Comparison of ENCODE assay signal across 1 cellular context in the genomic region with DNA sequence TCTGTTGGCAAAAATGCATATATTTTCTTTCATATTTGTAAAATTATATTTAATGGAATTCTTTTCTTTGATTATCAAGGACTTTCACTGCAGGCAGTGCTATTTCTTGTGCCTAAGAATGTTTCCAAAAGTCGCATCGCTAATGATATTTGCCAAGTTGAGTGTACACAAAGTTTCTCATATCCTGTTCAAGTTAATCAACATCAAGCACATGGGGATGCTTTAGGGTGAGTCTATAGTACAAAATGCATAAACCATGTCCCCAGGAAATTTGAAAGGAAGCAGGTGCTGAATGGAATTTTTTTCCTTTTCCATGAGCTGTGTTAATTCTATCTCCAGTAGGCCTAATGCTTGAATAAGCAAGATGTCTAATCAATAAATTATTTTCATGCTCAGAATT.
TF ChIP-seq lines count a peak whose summit lies in the region.

No MANE protein-coding gene starts in this region.

TF ChIP-seq in HepG2, 621 proteins besides CTCF, POLR2A, EP300 and RAD21 (continued from another document and continues in another):
- TF ChIP-seq ZNF646 (CRISPR knock-in tag; IDR thresholded peaks at IDR 0.05) (no peak), KLF6 (CRISPR knock-in tag; IDR thresholded peaks at IDR 0.05) (no peak), ZNF407 (CRISPR knock-in tag; IDR thresholded peaks at IDR 0.05; ENCODE audit: not compliant biosample characterization) (no peak), TSC22D2 (CRISPR knock-in tag; IDR thresholded peaks at IDR 0.05; ENCODE audit: borderline replicate concordance) (no peak), ARID5B (CRISPR knock-in tag; IDR thresholded peaks at IDR 0.05) (peak; percentile 87), HIVEP1 (CRISPR knock-in tag; IDR thresholded peaks at IDR 0.05) (no peak), JUNB (CRISPR knock-in tag; IDR thresholded peaks at IDR 0.05; ENCODE audit: borderline replicate concordance) (no peak), NFIC (IDR thresholded peaks at IDR 0.05; ENCODE audit: low read length) (peak; percentile 68; the same call in 1 of the 2 replicates), ZNF83 (CRISPR knock-in tag; IDR thresholded peaks at IDR 0.05; ENCODE audit: borderline replicate concordance) (no peak), KAT2B (IDR thresholded peaks at IDR 0.05; ENCODE audit: borderline replicate concordance, low read depth, low read length) (no peak), UBTF (CRISPR knock-in tag; IDR thresholded peaks at IDR 0.05) (no peak), NCOA2 (CRISPR knock-in tag; IDR thresholded peaks at IDR 0.05) (peak; percentile 65), KDM6A (CRISPR knock-in tag; IDR thresholded peaks at IDR 0.05; ENCODE audit: low read depth) (no peak), ZNF354B (CRISPR knock-in tag; IDR thresholded peaks at IDR 0.05) (no peak), ZBTB37 (CRISPR knock-in tag; IDR thresholded peaks at IDR 0.05) (no peak), ZIK1 (CRISPR knock-in tag; IDR thresholded peaks at IDR 0.05; ENCODE audit: borderline replicate concordance, low read depth) (no peak), TRIM24 (CRISPR knock-in tag; IDR thresholded peaks at IDR 0.05) (no peak), ZMAT5 (CRISPR knock-in tag; IDR thresholded peaks at IDR 0.05; ENCODE audit: borderline replicate concordance, low read depth) (no peak), RFXANK (CRISPR knock-in tag; IDR thresholded peaks at IDR 0.05) (no peak), ZNF503 (CRISPR knock-in tag; IDR thresholded peaks at IDR 0.05) (0 out of 2 replicates have a peak, but pooled peaks have one; percentile 19), TEAD3 (CRISPR knock-in tag; optimal IDR thresholded peaks at IDR 0.05; ENCODE audit: borderline replicate concordance) (peak; percentile 65), BCL6 (CRISPR knock-in tag; IDR thresholded peaks at IDR 0.05) (no peak), KDM5B (CRISPR knock-in tag; IDR thresholded peaks at IDR 0.05; ENCODE audit: borderline replicate concordance) (no peak), SIN3A (IDR thresholded peaks at IDR 0.05; ENCODE audit: borderline replicate concordance, low read depth, low read length) (no peak), HDAC2 (CRISPR knock-in tag; IDR thresholded peaks at IDR 0.05) (peak; percentile 54; the same call in 1 of the 2 replicates), LCORL (IDR thresholded peaks at IDR 0.05) (no peak), LCORL (CRISPR knock-in tag; IDR thresholded peaks at IDR 0.05) (0 out of 2 replicates have a peak, but pooled peaks have one; percentile 22), ETV6 (CRISPR knock-in tag; conservative IDR thresholded peaks at IDR 0.05) (no peak)
